1 cellular context compared by ENCODE assay signal in genomic region chr1:167237000-167237399, GRCh38.
TF ChIP-seq lines count a peak whose summit lies in the region.

No MANE protein-coding gene starts in this region.

TF ChIP-seq in K562, 482 proteins besides CTCF, POLR2A, EP300 and RAD21 (continued from another document and continues in another):
- TF ChIP-seq, protein P1, sequence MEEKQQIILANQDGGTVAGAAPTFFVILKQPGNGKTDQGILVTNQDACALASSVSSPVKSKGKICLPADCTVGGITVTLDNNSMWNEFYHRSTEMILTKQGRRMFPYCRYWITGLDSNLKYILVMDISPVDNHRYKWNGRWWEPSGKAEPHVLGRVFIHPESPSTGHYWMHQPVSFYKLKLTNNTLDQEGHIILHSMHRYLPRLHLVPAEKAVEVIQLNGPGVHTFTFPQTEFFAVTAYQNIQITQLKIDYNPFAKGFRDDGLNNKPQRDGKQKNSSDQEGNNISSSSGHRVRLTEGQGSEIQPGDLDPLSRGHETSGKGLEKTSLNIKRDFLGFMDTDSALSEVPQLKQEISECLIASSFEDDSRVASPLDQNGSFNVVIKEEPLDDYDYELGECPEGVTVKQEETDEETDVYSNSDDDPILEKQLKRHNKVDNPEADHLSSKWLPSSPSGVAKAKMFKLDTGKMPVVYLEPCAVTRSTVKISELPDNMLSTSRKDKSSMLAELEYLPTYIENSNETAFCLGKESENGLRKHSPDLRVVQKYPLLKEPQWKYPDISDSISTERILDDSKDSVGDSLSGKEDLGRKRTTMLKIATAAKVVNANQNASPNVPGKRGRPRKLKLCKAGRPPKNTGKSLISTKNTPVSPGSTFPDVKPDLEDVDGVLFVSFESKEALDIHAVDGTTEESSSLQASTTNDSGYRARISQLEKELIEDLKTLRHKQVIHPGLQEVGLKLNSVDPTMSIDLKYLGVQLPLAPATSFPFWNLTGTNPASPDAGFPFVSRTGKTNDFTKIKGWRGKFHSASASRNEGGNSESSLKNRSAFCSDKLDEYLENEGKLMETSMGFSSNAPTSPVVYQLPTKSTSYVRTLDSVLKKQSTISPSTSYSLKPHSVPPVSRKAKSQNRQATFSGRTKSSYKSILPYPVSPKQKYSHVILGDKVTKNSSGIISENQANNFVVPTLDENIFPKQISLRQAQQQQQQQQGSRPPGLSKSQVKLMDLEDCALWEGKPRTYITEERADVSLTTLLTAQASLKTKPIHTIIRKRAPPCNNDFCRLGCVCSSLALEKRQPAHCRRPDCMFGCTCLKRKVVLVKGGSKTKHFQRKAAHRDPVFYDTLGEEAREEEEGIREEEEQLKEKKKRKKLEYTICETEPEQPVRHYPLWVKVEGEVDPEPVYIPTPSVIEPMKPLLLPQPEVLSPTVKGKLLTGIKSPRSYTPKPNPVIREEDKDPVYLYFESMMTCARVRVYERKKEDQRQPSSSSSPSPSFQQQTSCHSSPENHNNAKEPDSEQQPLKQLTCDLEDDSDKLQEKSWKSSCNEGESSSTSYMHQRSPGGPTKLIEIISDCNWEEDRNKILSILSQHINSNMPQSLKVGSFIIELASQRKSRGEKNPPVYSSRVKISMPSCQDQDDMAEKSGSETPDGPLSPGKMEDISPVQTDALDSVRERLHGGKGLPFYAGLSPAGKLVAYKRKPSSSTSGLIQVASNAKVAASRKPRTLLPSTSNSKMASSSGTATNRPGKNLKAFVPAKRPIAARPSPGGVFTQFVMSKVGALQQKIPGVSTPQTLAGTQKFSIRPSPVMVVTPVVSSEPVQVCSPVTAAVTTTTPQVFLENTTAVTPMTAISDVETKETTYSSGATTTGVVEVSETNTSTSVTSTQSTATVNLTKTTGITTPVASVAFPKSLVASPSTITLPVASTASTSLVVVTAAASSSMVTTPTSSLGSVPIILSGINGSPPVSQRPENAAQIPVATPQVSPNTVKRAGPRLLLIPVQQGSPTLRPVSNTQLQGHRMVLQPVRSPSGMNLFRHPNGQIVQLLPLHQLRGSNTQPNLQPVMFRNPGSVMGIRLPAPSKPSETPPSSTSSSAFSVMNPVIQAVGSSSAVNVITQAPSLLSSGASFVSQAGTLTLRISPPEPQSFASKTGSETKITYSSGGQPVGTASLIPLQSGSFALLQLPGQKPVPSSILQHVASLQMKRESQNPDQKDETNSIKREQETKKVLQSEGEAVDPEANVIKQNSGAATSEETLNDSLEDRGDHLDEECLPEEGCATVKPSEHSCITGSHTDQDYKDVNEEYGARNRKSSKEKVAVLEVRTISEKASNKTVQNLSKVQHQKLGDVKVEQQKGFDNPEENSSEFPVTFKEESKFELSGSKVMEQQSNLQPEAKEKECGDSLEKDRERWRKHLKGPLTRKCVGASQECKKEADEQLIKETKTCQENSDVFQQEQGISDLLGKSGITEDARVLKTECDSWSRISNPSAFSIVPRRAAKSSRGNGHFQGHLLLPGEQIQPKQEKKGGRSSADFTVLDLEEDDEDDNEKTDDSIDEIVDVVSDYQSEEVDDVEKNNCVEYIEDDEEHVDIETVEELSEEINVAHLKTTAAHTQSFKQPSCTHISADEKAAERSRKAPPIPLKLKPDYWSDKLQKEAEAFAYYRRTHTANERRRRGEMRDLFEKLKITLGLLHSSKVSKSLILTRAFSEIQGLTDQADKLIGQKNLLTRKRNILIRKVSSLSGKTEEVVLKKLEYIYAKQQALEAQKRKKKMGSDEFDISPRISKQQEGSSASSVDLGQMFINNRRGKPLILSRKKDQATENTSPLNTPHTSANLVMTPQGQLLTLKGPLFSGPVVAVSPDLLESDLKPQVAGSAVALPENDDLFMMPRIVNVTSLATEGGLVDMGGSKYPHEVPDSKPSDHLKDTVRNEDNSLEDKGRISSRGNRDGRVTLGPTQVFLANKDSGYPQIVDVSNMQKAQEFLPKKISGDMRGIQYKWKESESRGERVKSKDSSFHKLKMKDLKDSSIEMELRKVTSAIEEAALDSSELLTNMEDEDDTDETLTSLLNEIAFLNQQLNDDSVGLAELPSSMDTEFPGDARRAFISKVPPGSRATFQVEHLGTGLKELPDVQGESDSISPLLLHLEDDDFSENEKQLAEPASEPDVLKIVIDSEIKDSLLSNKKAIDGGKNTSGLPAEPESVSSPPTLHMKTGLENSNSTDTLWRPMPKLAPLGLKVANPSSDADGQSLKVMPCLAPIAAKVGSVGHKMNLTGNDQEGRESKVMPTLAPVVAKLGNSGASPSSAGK (IDR thresholded peaks at IDR 0.05) = no peak
- TF ChIP-seq ESRRA (IDR thresholded peaks at IDR 0.05; ENCODE audit: borderline replicate concordance, low read depth) (peak; percentile 91), FOXK2 (conservative IDR thresholded peaks at IDR 0.05 in 1 of 2, IDR thresholded peaks at IDR 0.05 in 1 of 2; ENCODE audit: low read depth in 2 of 2) (peak in 1 of 2 experiments; percentile 46; a peak in 2 of 4 replicates), SOX6 (IDR thresholded peaks at IDR 0.05) (peak; percentile 61), CXXC5 (CRISPR knock-in tag; IDR thresholded peaks at IDR 0.05) (peak; percentile 81), GATAD2A (IDR thresholded peaks at IDR 0.05) (0 out of 2 replicates have a peak, but pooled peaks have one; percentile 21), CBX5 (IDR thresholded peaks at IDR 0.05; ENCODE audit: borderline replicate concordance, low read depth) (no peak), TFAM (CRISPR knock-in tag; conservative IDR thresholded peaks at IDR 0.05) (no peak), PTBP1 (IDR thresholded peaks at IDR 0.05; ENCODE audit: low read depth, low read length) (no peak), MBD1 (CRISPR knock-in tag; IDR thresholded peaks at IDR 0.05) (no peak), POLR2B (IDR thresholded peaks at IDR 0.05; ENCODE audit: low read depth, partially characterized antibody) (no peak), ZMIZ1 (IDR thresholded peaks at IDR 0.05; ENCODE audit: low read depth in 2 of 2, low read length in 2 of 2) (peak in 1 of 2 experiments; percentile 36; a peak in 1 of 4 replicates), ZNF197 (CRISPR knock-in tag; IDR thresholded peaks at IDR 0.05; ENCODE audit: low read depth) (no peak), HNRNPH1 (optimal IDR thresholded peaks at IDR 0.05; ENCODE audit: low read depth, low read length) (no peak), GTF2B (IDR thresholded peaks at IDR 0.05; ENCODE audit: extremely low read depth, insufficient read length) (no peak), TEAD2 (tag; IDR thresholded peaks at IDR 0.05) (no peak), SRSF7 (optimal IDR thresholded peaks at IDR 0.05; ENCODE audit: low read depth, low read length) (no peak), KLF1 (tag; IDR thresholded peaks at IDR 0.05) (no peak), ZNF263 (CRISPR knock-in tag; IDR thresholded peaks at IDR 0.05; ENCODE audit: borderline replicate concordance) (no peak), ZNF449 (CRISPR knock-in tag; IDR thresholded peaks at IDR 0.05) (no peak), KLF10 (CRISPR knock-in tag; IDR thresholded peaks at IDR 0.05) (no peak)
- TF ChIP-seq, protein P2, sequence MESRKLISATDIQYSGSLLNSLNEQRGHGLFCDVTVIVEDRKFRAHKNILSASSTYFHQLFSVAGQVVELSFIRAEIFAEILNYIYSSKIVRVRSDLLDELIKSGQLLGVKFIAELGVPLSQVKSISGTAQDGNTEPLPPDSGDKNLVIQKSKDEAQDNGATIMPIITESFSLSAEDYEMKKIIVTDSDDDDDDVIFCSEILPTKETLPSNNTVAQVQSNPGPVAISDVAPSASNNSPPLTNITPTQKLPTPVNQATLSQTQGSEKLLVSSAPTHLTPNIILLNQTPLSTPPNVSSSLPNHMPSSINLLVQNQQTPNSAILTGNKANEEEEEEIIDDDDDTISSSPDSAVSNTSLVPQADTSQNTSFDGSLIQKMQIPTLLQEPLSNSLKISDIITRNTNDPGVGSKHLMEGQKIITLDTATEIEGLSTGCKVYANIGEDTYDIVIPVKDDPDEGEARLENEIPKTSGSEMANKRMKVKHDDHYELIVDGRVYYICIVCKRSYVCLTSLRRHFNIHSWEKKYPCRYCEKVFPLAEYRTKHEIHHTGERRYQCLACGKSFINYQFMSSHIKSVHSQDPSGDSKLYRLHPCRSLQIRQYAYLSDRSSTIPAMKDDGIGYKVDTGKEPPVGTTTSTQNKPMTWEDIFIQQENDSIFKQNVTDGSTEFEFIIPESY (CRISPR knock-in tag; IDR thresholded peaks at IDR 0.05) = no peak
- TF ChIP-seq, protein P3, sequence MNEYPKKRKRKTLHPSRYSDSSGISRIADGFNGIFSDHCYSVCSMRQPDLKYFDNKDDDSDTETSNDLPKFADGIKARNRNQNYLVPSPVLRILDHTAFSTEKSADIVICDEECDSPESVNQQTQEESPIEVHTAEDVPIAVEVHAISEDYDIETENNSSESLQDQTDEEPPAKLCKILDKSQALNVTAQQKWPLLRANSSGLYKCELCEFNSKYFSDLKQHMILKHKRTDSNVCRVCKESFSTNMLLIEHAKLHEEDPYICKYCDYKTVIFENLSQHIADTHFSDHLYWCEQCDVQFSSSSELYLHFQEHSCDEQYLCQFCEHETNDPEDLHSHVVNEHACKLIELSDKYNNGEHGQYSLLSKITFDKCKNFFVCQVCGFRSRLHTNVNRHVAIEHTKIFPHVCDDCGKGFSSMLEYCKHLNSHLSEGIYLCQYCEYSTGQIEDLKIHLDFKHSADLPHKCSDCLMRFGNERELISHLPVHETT (CRISPR knock-in tag; conservative IDR thresholded peaks at IDR 0.05 in 1 of 2, IDR thresholded peaks at IDR 0.05 in 1 of 2) = no peak
- TF ChIP-seq, protein P4, sequence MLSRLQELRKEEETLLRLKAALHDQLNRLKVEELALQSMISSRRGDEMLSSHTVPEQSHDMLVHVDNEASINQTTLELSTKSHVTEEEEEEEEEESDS (CRISPR knock-in tag; IDR thresholded peaks at IDR 0.05) = no peak
- TF ChIP-seq, protein P5, sequence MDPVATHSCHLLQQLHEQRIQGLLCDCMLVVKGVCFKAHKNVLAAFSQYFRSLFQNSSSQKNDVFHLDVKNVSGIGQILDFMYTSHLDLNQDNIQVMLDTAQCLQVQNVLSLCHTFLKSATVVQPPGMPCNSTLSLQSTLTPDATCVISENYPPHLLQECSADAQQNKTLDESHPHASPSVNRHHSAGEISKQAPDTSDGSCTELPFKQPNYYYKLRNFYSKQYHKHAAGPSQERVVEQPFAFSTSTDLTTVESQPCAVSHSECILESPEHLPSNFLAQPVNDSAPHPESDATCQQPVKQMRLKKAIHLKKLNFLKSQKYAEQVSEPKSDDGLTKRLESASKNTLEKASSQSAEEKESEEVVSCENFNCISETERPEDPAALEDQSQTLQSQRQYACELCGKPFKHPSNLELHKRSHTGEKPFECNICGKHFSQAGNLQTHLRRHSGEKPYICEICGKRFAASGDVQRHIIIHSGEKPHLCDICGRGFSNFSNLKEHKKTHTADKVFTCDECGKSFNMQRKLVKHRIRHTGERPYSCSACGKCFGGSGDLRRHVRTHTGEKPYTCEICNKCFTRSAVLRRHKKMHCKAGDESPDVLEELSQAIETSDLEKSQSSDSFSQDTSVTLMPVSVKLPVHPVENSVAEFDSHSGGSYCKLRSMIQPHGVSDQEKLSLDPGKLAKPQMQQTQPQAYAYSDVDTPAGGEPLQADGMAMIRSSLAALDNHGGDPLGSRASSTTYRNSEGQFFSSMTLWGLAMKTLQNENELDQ (CRISPR knock-in tag; IDR thresholded peaks at IDR 0.05; ENCODE audit: borderline replicate concordance) = no peak
- TF ChIP-seq, protein P6, sequence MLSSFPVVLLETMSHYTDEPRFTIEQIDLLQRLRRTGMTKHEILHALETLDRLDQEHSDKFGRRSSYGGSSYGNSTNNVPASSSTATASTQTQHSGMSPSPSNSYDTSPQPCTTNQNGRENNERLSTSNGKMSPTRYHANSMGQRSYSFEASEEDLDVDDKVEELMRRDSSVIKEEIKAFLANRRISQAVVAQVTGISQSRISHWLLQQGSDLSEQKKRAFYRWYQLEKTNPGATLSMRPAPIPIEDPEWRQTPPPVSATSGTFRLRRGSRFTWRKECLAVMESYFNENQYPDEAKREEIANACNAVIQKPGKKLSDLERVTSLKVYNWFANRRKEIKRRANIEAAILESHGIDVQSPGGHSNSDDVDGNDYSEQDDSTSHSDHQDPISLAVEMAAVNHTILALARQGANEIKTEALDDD (IDR thresholded peaks at IDR 0.05) = peak; percentile 93
